11 cellular contexts compared by ENCODE assay signal in the genomic region with DNA sequence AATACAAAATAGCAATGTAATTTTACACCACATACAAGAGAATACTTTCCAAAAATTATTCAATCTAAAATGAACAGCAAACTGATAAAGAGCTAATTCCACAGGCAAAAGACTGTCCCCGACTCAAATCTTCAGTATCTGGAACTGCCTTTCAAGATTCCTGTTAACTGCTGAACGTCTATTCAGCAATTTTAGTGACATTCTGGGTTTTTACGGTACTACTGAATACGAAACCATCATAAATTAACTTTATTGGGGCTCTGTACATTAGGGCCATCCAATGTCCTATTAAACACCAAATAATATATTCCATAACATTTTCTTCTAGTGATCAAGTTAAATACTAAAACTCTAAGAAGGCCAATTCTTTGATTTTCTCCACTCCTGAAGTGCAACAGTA. TPM values are rescaled to one million over a fixed set of nuclear protein-coding genes. Genes with fewer than 3 reads are reported as not detected.
DNase-seq lines count a peak whose midpoint lies in the region; ATAC-seq, FAIRE-seq and TF ChIP-seq lines count a peak whose summit lies in the region.
"Had no signal": no experiment of that assay in that cellular context is flagged by ENCODE, and none has a peak within 500 bp of the region (broad histone marks: within the 10 kb centered on the region; RNA-seq: fewer than 3 reads in every experiment).

No MANE protein-coding gene starts in this region.

- no peak for TF ChIP-seq RAD21 in K562 (CRISPR knock-in tag; conservative IDR thresholded peaks at IDR 0.05 in 1 of 2, IDR thresholded peaks at IDR 0.05 in 1 of 2)

- WGBS in K562 (ENCODE audit: insufficient coverage, low coverage, missing lambda C conversion rate): 18% methylated on average over 4 of the region's 4 CpGs

- H3K4me1 Mint-ChIP-seq in CD14-positive monocyte: peaks cover 25% of the 10 kb centered on the region

- H3K27ac Mint-ChIP-seq in CD14-positive monocyte: no peak overlapping the region

- H3K9me3 ChIP-seq in left ventricle myocardium inferior (replicated peaks) (no peaks in the 10 kb centered on the region), K562 (replicated peaks; ENCODE audit: control insufficient read depth, insufficient read depth, low read depth, low read length) (no peaks in the 10 kb centered on the region), muscle layer of colon (ENCODE audit: low read length) (no peaks in the 10 kb centered on the region)

- no peaks in the 10 kb centered on the region for H3K9me3 Mint-ChIP-seq in CD14-positive monocyte

- peaks cover 6 to 12% of the 10 kb centered on the region in 2 donors for H3K36me3 Mint-ChIP-seq in CD14-positive monocyte

- H3K4me2 ChIP-seq in K562 (ENCODE audit: insufficient read depth, low read length): peak overlapping the region; percentile 99

- FAIRE-seq in K562 (lab: Jason Lieb, UNC): no peak
- FAIRE-seq: endometrium had no signal

- peaks cover 49% of the 10 kb centered on the region for H3K79me2 ChIP-seq in K562 (ENCODE audit: control insufficient read depth, insufficient read depth, low read length)

- H2AFZ ChIP-seq in K562 (ENCODE audit: low read depth, low read length): no peak overlapping the region

- peaks cover 11% of the 10 kb centered on the region; the same call in 1 of the 2 replicates for H4K20me1 ChIP-seq in K562 (replicated peaks; ENCODE audit: control insufficient read depth, insufficient read depth, low read length)

- ATAC-seq in left ventricle myocardium superior (no peak), K562 (no peak)

- no peaks in the 10 kb centered on the region for H3K9me1 ChIP-seq in K562 (ENCODE audit: control insufficient read depth, insufficient read depth, low read length)

- POLR2A ChIA-PET in K562 (lab: Yijun Ruan, JAX): interaction anchor here (0.7 to 4.6 kb wide), 8 partner anchors 15 to 200 kb away, joined by 3 to 14 read pairs (median 6); partner anchors contain the start of genes MED1 and RPL19

- H3K27ac ChIP-seq in left ventricle myocardium inferior (replicated peaks): peak overlapping the region; percentile 95
- peak overlapping the region; percentile 10; the same call in 2 of the 3 replicates for H3K27ac ChIP-seq in K562 (ENCODE audit: extremely low read depth, low read depth, low read length)
- H3K27ac ChIP-seq in muscle layer of colon (ENCODE audit: low read depth, low read length): peak overlapping the region; percentile 34

- H3K4me3 ChIP-seq in left ventricle myocardium inferior (peak overlapping the region; percentile 97), K562 (peak overlapping the region; percentile 96), muscle layer of colon (ENCODE audit: low read depth in 1 of 2, low read length in 2 of 2) (peak overlapping the region in 1 of 2 donors; percentile 83)

- H3K9ac ChIP-seq in K562 (ENCODE audit: insufficient read depth in 1 of 2, low read depth in 2 of 2, low read length in 2 of 2) (peak overlapping the region in 1 of 2 experiments; percentile 83; a peak in 2 of 4 replicates), muscle layer of colon (ENCODE audit: low read length) (no peak overlapping the region)

- TF ChIP-seq CTCF in left ventricle myocardium inferior (IDR thresholded peaks at IDR 0.05; ENCODE audit: borderline replicate concordance) (no peak), K562 (IDR thresholded peaks at IDR 0.05 in 2 of 3, conservative IDR thresholded peaks at IDR 0.05 in 1 of 3; ENCODE audit: insufficient read depth in 2 of 3, low read depth in 1 of 3, low read length in 3 of 3) (no peak), CD14-positive monocyte (IDR thresholded peaks at IDR 0.05) (no peak)

- peaks cover 0 to 3% (median 0%) of the 10 kb centered on the region in 3 donors for H3K27me3 Mint-ChIP-seq in CD14-positive monocyte (ENCODE audit: low read depth in 3 of 3)

- no peak for TF ChIP-seq EP300 in K562 (IDR thresholded peaks at IDR 0.05; ENCODE audit: low read length)

- intact Hi-C loops in left ventricle myocardium inferior (cut with micrococcal nuclease): no loop called here
- intact Hi-C loops in left ventricle myocardium superior (cut with micrococcal nuclease): loop anchor here (10.0 kb wide), 1 partner anchor 125 kb away; no protein-coding TSS in a partner anchor
- intact Hi-C loops in K562 (cut with micrococcal nuclease): loop anchor here (5.0 kb wide), 2 partner anchors 42 to 127 kb away; no protein-coding TSS in a partner anchor
- intact Hi-C loops in CD14-positive monocyte (cut with micrococcal nuclease): loop anchor here (2.0 to 10.0 kb wide), 3 partner anchors 51 to 127 kb away; partner anchors contain the start of gene MED1 (in 1 of the 2)

- H3K27me3 ChIP-seq in left ventricle myocardium inferior (ENCODE audit: low read depth) (no peaks in the 10 kb centered on the region), K562 (ENCODE audit: control insufficient read depth in 2 of 2, insufficient read depth in 2 of 2, low read length in 2 of 2) (no peaks in the 10 kb centered on the region), muscle layer of colon (ENCODE audit: control insufficient read depth in 1 of 2, insufficient read depth in 2 of 2, low read length in 2 of 2) (no peaks in the 10 kb centered on the region)

- in situ Hi-C loops in K562 (cut with MboI): no loop called here

- peaks cover 54% of the 10 kb centered on the region for H3K4me1 ChIP-seq in left ventricle myocardium inferior
- H3K4me1 ChIP-seq in K562 (replicated peaks in 1 of 2; ENCODE audit: control insufficient read depth in 2 of 2, insufficient read depth in 2 of 2, low read length in 2 of 2): peaks cover 5 to 16% of the 10 kb centered on the region in 2 experiments; a peak in 3 of 5 replicates
- H3K4me1 ChIP-seq in muscle layer of colon (ENCODE audit: insufficient read depth, low read length): peaks cover 21% of the 10 kb centered on the region

- H3K4me3 Mint-ChIP-seq in CD14-positive monocyte: peak overlapping the region in 1 of 2 donors; percentile 99

- no peak for TF ChIP-seq POLR2A in K562 (conservative IDR thresholded peaks at IDR 0.05)
- no peak for TF ChIP-seq POLR2A in erythroblast (IDR thresholded peaks at IDR 0.05; ENCODE audit: low read length)

- no peaks in the 10 kb centered on the region for H3K36me3 ChIP-seq in left ventricle myocardium inferior
- H3K36me3 ChIP-seq in K562 (ENCODE audit: control insufficient read depth, insufficient read depth, low read length): peaks cover 1% of the 10 kb centered on the region; the same call in 1 of the 3 replicates
- peaks cover under 1% of the 10 kb centered on the region for H3K36me3 ChIP-seq in muscle layer of colon (ENCODE audit: insufficient read depth, low read length)

- CTCF ChIA-PET in K562 (lab: Yijun Ruan, JAX; ENCODE audit: low intra/inter-chr PET ratio): no interaction called here

- no TSS peak for BruUV-seq in K562 (replicated peaks; lab: Mats Ljungman, UMichigan)

- DNase-seq in left ventricle myocardium inferior: no peak
- DNase-seq in left ventricle myocardium superior: no peak
- no peak for DNase-seq in K562 (ENCODE audit: extremely low read depth in 1 of 4, low spot score in 3 of 4)
- DNase-seq in D341Med (ENCODE audit: low spot score): no peak
- DNase-seq in erythroblast (lab: John Stamatoyannopoulos, UW): no peak
- DNase-seq in CD14-positive monocyte (ENCODE audit: low spot score): no peak
- DNase-seq in NCI-H510A treated with DMSO at 0.1 percent for 48 hours (lab: John Stamatoyannopoulos, UW): no peak
- DNase-seq: activated CD8-positive, alpha-beta memory T cell treated with anti-CD3 and anti-CD28 coated beads for 24 hours; NK-92 treated with Interleukin-12 subunit alpha and Interleukin-12 subunit beta, amount 100 ng/mL, for 24 hours had no signal

RNA-seq across cellular contexts. Expression of gene FBXL20, which starts 1.6 kb away (rescaled TPM):
- 14.2 TPM for total RNA-seq in left ventricle myocardium inferior
- total RNA-seq in left ventricle myocardium superior: 13.4 TPM
- 21.3 and 41.9 TPM in 2 replicates for total RNA-seq in K562 (2011; cell fraction: chromatin; rRNA removed; ENCODE audit: low replicate concordance)
- 11.3 and 12.9 TPM in 2 replicates for total RNA-seq in K562 (2011; cell fraction: nucleolus; rRNA removed)
- total RNA-seq in K562 (2011; cell fraction: nucleoplasm; rRNA removed): 24.6 and 38.2 TPM in 2 replicates
- 5.1 and 6.9 TPM in 2 replicates for total RNA-seq in K562 (2014; rRNA removed)
- total RNA-seq in K562 (2014; rRNA removed; fragmentation: Illumina TruSeq; extraction: Trizol): 8.6 and 11.7 TPM in 2 replicates
- total RNA-seq in K562 (2015; rRNA removed; fragmentation: Illumina TruSeq; extraction: Trizol): 5.6 and 6.3 TPM in 2 replicates
- total RNA-seq in K562 (2021): 13.6 and 15.1 TPM in 2 replicates
- polyA plus RNA-seq in K562 (2011; rRNA removed): 9.4 and 10.4 TPM in 2 replicates
- 7.3 and 7.9 TPM in 2 replicates for polyA plus RNA-seq in K562 (2011; cell fraction: cytosol; rRNA removed)
- polyA plus RNA-seq in K562 (2011; cell fraction: nucleus; rRNA removed): 9.1 and 10.9 TPM in 2 replicates
- 4.6 and 6.6 TPM in 2 replicates for polyA plus RNA-seq in K562 (2012)
- 6.2 and 6.3 TPM in 2 replicates for polyA plus RNA-seq in K562 (2014; fragmentation: Illumina TruSeq; extraction: Trizol)
- 1 to 10 TPM; 1.8 to 3.0 TPM for polyA plus RNA-seq in K562 (2014; fragmentation: Nextera tagmentation; extraction: Ambion mirVana)
- polyA plus RNA-seq in K562 (2014; rRNA removed): 4.5 and 4.7 TPM in 2 replicates
- 18.0 and 22.0 TPM in 2 replicates for polyA minus RNA-seq in K562 (2011; rRNA and poly(A)+ RNA removed)
- 10.3 and 10.8 TPM in 2 replicates for polyA minus RNA-seq in K562 (2011; cell fraction: cytosol; rRNA and poly(A)+ RNA removed)
- 3.2 and 5.2 TPM in 2 replicates for polyA minus RNA-seq in K562 (2011; cell fraction: nucleus; rRNA and poly(A)+ RNA removed)
- polyA plus RNA-seq in CD14-positive monocyte: 1 to 10 TPM; 4.0 to 4.7 TPM

RNA-seq across cellular contexts. Expression of gene MED1, which starts 51.3 kb away (rescaled TPM):
- total RNA-seq in left ventricle myocardium inferior: 21.8 TPM
- 21.5 TPM for total RNA-seq in left ventricle myocardium superior
- total RNA-seq in K562 (2011; cell fraction: chromatin; rRNA removed; ENCODE audit: low replicate concordance): 74.2 and 86.9 TPM in 2 replicates
- total RNA-seq in K562 (2011; cell fraction: nucleolus; rRNA removed): 43.0 and 57.4 TPM in 2 replicates
- 51.0 and 62.5 TPM in 2 replicates for total RNA-seq in K562 (2011; cell fraction: nucleoplasm; rRNA removed)
- 28.8 and 29.0 TPM in 2 replicates for total RNA-seq in K562 (2014; rRNA removed)
- 46.7 and 52.0 TPM in 2 replicates for total RNA-seq in K562 (2014; rRNA removed; fragmentation: Illumina TruSeq; extraction: Trizol)
- total RNA-seq in K562 (2015; rRNA removed; fragmentation: Illumina TruSeq; extraction: Trizol): 46.1 and 48.1 TPM in 2 replicates
- total RNA-seq in K562 (2021): 46.5 and 51.2 TPM in 2 replicates
- polyA plus RNA-seq in K562 (2011; rRNA removed): 35.7 and 55.2 TPM in 2 replicates
- 24.1 and 25.9 TPM in 2 replicates for polyA plus RNA-seq in K562 (2011; cell fraction: cytosol; rRNA removed)
- polyA plus RNA-seq in K562 (2011; cell fraction: nucleus; rRNA removed): 31.0 and 41.8 TPM in 2 replicates
- polyA plus RNA-seq in K562 (2012): 23.4 and 33.6 TPM in 2 replicates
- polyA plus RNA-seq in K562 (2014; fragmentation: Illumina TruSeq; extraction: Trizol): 54.6 and 59.8 TPM in 2 replicates
- 10 to 100 TPM; 14.0 to 14.1 TPM for polyA plus RNA-seq in K562 (2014; fragmentation: Nextera tagmentation; extraction: Ambion mirVana)
- polyA plus RNA-seq in K562 (2014; rRNA removed): 32.0 and 38.8 TPM in 2 replicates
- 58.6 and 80.9 TPM in 2 replicates for polyA minus RNA-seq in K562 (2011; rRNA and poly(A)+ RNA removed)
- polyA minus RNA-seq in K562 (2011; cell fraction: cytosol; rRNA and poly(A)+ RNA removed): 21.6 and 40.0 TPM in 2 replicates
- polyA minus RNA-seq in K562 (2011; cell fraction: nucleus; rRNA and poly(A)+ RNA removed): 24.0 and 33.7 TPM in 2 replicates
- polyA plus RNA-seq in CD14-positive monocyte: 1 to 10 TPM; 5.0 to 9.1 TPM

Comparison
In these comparisons a context has a peak if more than half of its experiments do, and no peak if none do; other contexts are left out.
1. H3K27ac ChIP-seq: peak in every context shown above with its lines; median percentile 95 in left ventricle myocardium inferior; 34 in muscle layer of colon; 10 in K562.